In genomic region chr11:106021181-106021966, GRCh38 we compare ENCODE assay signal across 1 cellular context.
TF ChIP-seq lines count a peak whose summit lies in the region.

No MANE protein-coding gene starts in this region.

TF ChIP-seq in H1, 55 proteins besides CTCF, POLR2A, EP300 and RAD21:
- TF ChIP-seq HDAC2 (IDR thresholded peaks at IDR 0.05; ENCODE audit: borderline replicate concordance in 1 of 2, low read depth in 2 of 2, low read length in 2 of 2) (no peak), ATF3 (IDR thresholded peaks at IDR 0.05; ENCODE audit: insufficient read depth, low read depth, low read length) (no peak), CBX5 (IDR thresholded peaks at IDR 0.05; ENCODE audit: low read depth, low read length) (no peak), CHD2 (IDR thresholded peaks at IDR 0.05; ENCODE audit: low read length) (no peak), RBBP5 (IDR thresholded peaks at IDR 0.05; ENCODE audit: borderline replicate concordance, low read depth, low read length) (no peak), KDM4A (IDR thresholded peaks at IDR 0.05; ENCODE audit: low read depth, low read length, severe bottlenecking) (no peak), USF2 (IDR thresholded peaks at IDR 0.05; ENCODE audit: low read length) (no peak), CREB1 (IDR thresholded peaks at IDR 0.05) (no peak), RFX5 (IDR thresholded peaks at IDR 0.05; ENCODE audit: borderline replicate concordance, low read depth, low read length) (no peak), CHD1 (IDR thresholded peaks at IDR 0.05; ENCODE audit: low read depth, low read length) (no peak), TCF12 (IDR thresholded peaks at IDR 0.05; ENCODE audit: low read depth, low read length) (no peak)
- TF ChIP-seq, protein P1, sequence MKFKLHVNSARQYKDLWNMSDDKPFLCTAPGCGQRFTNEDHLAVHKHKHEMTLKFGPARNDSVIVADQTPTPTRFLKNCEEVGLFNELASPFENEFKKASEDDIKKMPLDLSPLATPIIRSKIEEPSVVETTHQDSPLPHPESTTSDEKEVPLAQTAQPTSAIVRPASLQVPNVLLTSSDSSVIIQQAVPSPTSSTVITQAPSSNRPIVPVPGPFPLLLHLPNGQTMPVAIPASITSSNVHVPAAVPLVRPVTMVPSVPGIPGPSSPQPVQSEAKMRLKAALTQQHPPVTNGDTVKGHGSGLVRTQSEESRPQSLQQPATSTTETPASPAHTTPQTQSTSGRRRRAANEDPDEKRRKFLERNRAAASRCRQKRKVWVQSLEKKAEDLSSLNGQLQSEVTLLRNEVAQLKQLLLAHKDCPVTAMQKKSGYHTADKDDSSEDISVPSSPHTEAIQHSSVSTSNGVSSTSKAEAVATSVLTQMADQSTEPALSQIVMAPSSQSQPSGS (IDR thresholded peaks at IDR 0.05; ENCODE audit: low read length) = no peak
